8 cellular contexts compared by ENCODE assay signal in the genomic region with DNA sequence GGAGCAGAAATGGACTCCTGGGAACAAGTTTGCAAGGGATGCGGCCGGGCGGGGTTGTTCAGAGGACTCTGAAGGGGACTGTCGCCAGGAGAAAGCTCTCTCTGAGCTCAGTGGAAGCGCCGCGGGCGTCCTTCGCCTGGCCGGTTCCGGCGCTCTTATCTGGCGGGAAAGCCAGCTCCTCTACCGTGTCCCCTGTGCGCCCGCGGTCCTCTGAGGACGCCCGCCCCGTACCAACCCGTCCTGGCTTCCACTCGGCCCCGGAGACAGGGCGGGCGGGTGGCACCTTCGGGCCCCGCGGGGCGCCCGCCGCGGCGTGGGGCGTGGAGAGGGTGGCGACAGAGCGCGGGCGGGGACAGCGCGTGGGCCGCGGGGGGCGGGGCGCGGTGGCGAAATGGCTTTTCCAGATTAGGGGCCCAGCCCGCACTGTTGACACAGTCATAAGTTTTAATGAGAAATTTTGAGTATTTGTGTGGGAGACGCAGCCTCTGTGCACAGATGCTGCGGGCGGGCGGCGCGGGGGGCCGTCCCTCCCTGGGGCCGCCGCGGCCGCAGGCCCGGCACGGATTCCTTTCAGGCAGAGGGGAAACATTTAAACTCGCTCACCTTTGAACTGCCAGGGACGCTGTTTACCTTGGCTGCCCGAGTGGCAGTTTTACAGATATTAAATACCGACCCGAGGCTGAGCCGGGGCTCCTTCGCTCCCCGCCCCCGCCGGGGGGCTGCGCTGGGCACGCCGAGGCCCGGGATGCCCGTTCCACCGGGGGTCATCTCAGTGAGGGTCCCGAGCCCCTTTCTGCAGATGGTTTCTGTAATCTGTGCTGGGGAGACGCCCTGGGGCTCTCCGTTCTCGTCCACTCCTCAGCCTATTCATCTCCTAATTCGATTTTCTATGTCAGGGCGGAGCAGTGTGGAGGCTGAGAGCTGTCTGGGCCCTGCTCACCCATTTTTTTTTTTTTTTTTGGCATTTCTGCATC.
A peak's percentile ranks its signal among the peaks of the same experiment; 100 is the strongest.
DNase-seq lines count a peak whose midpoint lies in the region; ATAC-seq and TF ChIP-seq lines count a peak whose summit lies in the region.

No MANE protein-coding gene starts in this region.

- no peak overlapping the region for H3K9ac ChIP-seq in iPS-15b (ENCODE audit: low read depth, low read length)

- TF ChIP-seq CTCF in CD8-positive, alpha-beta T cell (IDR thresholded peaks at IDR 0.05), result no peak
- TF ChIP-seq CTCF in spleen (IDR thresholded peaks at IDR 0.05 in 8 of 11, conservative IDR thresholded peaks at IDR 0.05 in 3 of 11), result no peak

- H3K9me3 Mint-ChIP-seq in CD8-positive, alpha-beta T cell, result no peaks in the 10 kb centered on the region
- no peaks in the 10 kb centered on the region for H3K9me3 Mint-ChIP-seq in activated T-helper 2 cell treated with anti-CD3 and anti-CD28 coated beads, Interferon-gamma antibody, Interleukin-2, Interleukin-4, amounts not matched to agents 10 μg/mL and 5 μg/mL and 100 μg/mL, durations not matched to agents 14 hours and 24 hours and 36 hours

- H3K4me3 ChIP-seq in CD8-positive, alpha-beta T cell (ENCODE audit: low read depth, low read length), result peak overlapping the region; percentile 45
- H3K4me3 ChIP-seq in iPS-15b (ENCODE audit: low read depth, low read length) (peak overlapping the region; percentile 58), spleen (peak overlapping the region; percentile 20 to 72 (median 43))

- no peak for DNase-seq in CD8-positive, alpha-beta T cell
- DNase-seq in HuH-7.5 (ENCODE audit: low spot score) (peak; percentile 29), spleen (peak; percentile 73), SKM-1 treated with dmso at 0.1 percent for 144 hours (lab: John Stamatoyannopoulos, UW; ENCODE audit: unreplicated experiment) (no peak)
- DNase-seq in activated T-helper 2 cell treated with anti-CD3 and anti-CD28 coated beads, Interferon-gamma antibody, Interleukin-2, Interleukin-4, amounts not matched to agents 10 μg/mL and 5 μg/mL and 100 μg/mL, durations not matched to agents 14 hours and 24 hours and 36 hours (ENCODE audit: low spot score), result no peak

- H3K27me3 ChIP-seq in CD8-positive, alpha-beta T cell (ENCODE audit: insufficient read depth, low read length), result peaks cover 17% of the 10 kb centered on the region
- H3K27me3 ChIP-seq in iPS-15b (ENCODE audit: control insufficient read depth, insufficient read depth, low read length) (peaks cover 80% of the 10 kb centered on the region), spleen (replicated peaks in 1 of 7) (peaks cover 0 to 93% (median 36%) of the 10 kb centered on the region in 7 donors)

- H3K4me1 ChIP-seq in CD8-positive, alpha-beta T cell (ENCODE audit: insufficient read depth, low read length), result peaks cover 7% of the 10 kb centered on the region
- H3K4me1 ChIP-seq in iPS-15b (ENCODE audit: control insufficient read depth, insufficient read depth, low read length) (no peaks in the 10 kb centered on the region), spleen (peaks cover 0 to 19% (median 16%) of the 10 kb centered on the region in 6 donors)

- no peak for TF ChIP-seq POLR2A in spleen (IDR thresholded peaks at IDR 0.05)

- no peaks in the 10 kb centered on the region for H3K36me3 ChIP-seq in CD8-positive, alpha-beta T cell (ENCODE audit: insufficient read depth, low read length)
- H3K36me3 ChIP-seq in iPS-15b (ENCODE audit: control insufficient read depth, insufficient read depth, low read length) (no peaks in the 10 kb centered on the region), spleen (no peaks in the 10 kb centered on the region)

- WGBS in spleen, 5 donors, result 1 to 2% (median 1%) methylated on average over 32 to 82 of the region's 82 CpGs

- no peak overlapping the region for H3K27ac ChIP-seq in CD8-positive, alpha-beta T cell (ENCODE audit: low read depth, low read length)
- peak overlapping the region in 6 of 8 donors; percentile 10 to 71 (median 58) for H3K27ac ChIP-seq in spleen

- H3K27ac Mint-ChIP-seq in CD8-positive, alpha-beta T cell, result no peak overlapping the region
- H3K27ac Mint-ChIP-seq in activated T-helper 2 cell treated with anti-CD3 and anti-CD28 coated beads, Interferon-gamma antibody, Interleukin-2, Interleukin-4, amounts not matched to agents 10 μg/mL and 5 μg/mL and 100 μg/mL, durations not matched to agents 14 hours and 24 hours and 36 hours, result no peak overlapping the region

- intact Hi-C loops in CD8-positive, alpha-beta T cell (cut with DNase I, micrococcal nuclease), result no loop called here
- intact Hi-C loops in activated T-helper 2 cell treated with anti-CD3 and anti-CD28 coated beads, Interferon-gamma antibody, Interleukin-2, Interleukin-4, amounts not matched to agents 10 μg/mL and 5 μg/mL and 100 μg/mL, durations not matched to agents 14 hours and 24 hours and 36 hours (cut with micrococcal nuclease), result no loop called here
- intact Hi-C loops in spleen (cut with DNase I; ENCODE audit: low total_unique reads), result no loop called here

- CTCF ChIA-PET in CD8-positive, alpha-beta T cell (lab: Charles Lee), result no interaction called here

- no peaks in the 10 kb centered on the region for H3K9me3 ChIP-seq in CD8-positive, alpha-beta T cell (ENCODE audit: low read length)
- H3K9me3 ChIP-seq in iPS-15b (ENCODE audit: control insufficient read depth, insufficient read depth, low read length) (no peaks in the 10 kb centered on the region), spleen (no peaks in the 10 kb centered on the region)

- H3K4me1 Mint-ChIP-seq in CD8-positive, alpha-beta T cell (ENCODE audit: low read depth), result peaks cover 8% of the 10 kb centered on the region
- peaks cover 2% of the 10 kb centered on the region for H3K4me1 Mint-ChIP-seq in activated T-helper 2 cell treated with anti-CD3 and anti-CD28 coated beads, Interferon-gamma antibody, Interleukin-2, Interleukin-4, amounts not matched to agents 10 μg/mL and 5 μg/mL and 100 μg/mL, durations not matched to agents 14 hours and 24 hours and 36 hours (ENCODE audit: low read depth)

- ATAC-seq in CD8-positive, alpha-beta T cell, result peak; percentile 38
- no peak for ATAC-seq in HG02973 (IDR thresholded peaks at IDR 0.05; ENCODE audit: unreplicated experiment)
- ATAC-seq in GM21529 (IDR thresholded peaks at IDR 0.05; ENCODE audit: unreplicated experiment), result no peak

- H3K27me3 Mint-ChIP-seq in CD8-positive, alpha-beta T cell (ENCODE audit: low read depth), result peaks cover 66% of the 10 kb centered on the region
- H3K27me3 Mint-ChIP-seq in activated T-helper 2 cell treated with anti-CD3 and anti-CD28 coated beads, Interferon-gamma antibody, Interleukin-2, Interleukin-4, amounts not matched to agents 10 μg/mL and 5 μg/mL and 100 μg/mL, durations not matched to agents 14 hours and 24 hours and 36 hours (ENCODE audit: low read depth), result peaks cover 69% of the 10 kb centered on the region

- H3K36me3 Mint-ChIP-seq in CD8-positive, alpha-beta T cell, result no peaks in the 10 kb centered on the region
- H3K36me3 Mint-ChIP-seq in activated T-helper 2 cell treated with anti-CD3 and anti-CD28 coated beads, Interferon-gamma antibody, Interleukin-2, Interleukin-4, amounts not matched to agents 10 μg/mL and 5 μg/mL and 100 μg/mL, durations not matched to agents 14 hours and 24 hours and 36 hours (ENCODE audit: low read depth), result no peaks in the 10 kb centered on the region

- POLR2A ChIA-PET in CD8-positive, alpha-beta T cell (lab: Charles Lee), result no interaction called here

- H3K4me3 Mint-ChIP-seq in CD8-positive, alpha-beta T cell, result peak overlapping the region; percentile 73
- peak overlapping the region; percentile 10 for H3K4me3 Mint-ChIP-seq in activated T-helper 2 cell treated with anti-CD3 and anti-CD28 coated beads, Interferon-gamma antibody, Interleukin-2, Interleukin-4, amounts not matched to agents 10 μg/mL and 5 μg/mL and 100 μg/mL, durations not matched to agents 14 hours and 24 hours and 36 hours (ENCODE audit: low read depth)

Comparison
In these comparisons a context has a peak if more than half of its experiments do, and no peak if none do; other contexts are left out.
1. DNase-seq: peak in HuH-7.5 (single experiment) and spleen (single experiment); none in CD8-positive, alpha-beta T cell (0 of 7), activated T-helper 2 cell treated with anti-CD3 and anti-CD28 coated beads, Interferon-gamma antibody, Interleukin-2, Interleukin-4, amounts not matched to agents 10 μg/mL and 5 μg/mL and 100 μg/mL, durations not matched to agents 14 hours and 24 hours and 36 hours (single experiment) and SKM-1 treated with dmso at 0.1 percent for 144 hours (single experiment).
2. Peak in every context shown above with its lines, with median percentiles within 50 percentile points of each other: H3K4me3 ChIP-seq.